In the genomic region with DNA sequence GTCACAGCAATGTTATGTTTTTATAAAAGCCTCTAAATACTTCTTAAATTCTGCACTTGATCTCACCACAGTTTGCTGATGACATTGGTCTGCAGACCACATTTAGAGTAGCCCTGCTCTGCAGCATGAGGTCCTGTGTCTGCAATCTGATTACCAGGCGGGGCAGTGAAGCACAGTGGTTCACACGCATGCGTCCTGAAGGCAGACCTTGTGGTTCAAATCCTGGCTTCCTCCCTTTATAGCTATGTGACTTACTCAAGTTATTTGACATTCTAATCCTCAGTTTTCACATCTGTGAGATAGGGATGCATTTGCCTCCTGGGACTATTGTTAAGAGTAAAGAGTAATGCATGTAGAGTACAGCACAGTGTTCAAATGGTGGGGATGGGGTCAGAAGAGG, we compare ENCODE assay signal across 29 cellular contexts.
"Had no signal": no experiment of that assay in that cellular context is flagged by ENCODE, and none has a peak within 500 bp of the region (broad histone marks: within the 10 kb centered on the region; RNA-seq: fewer than 3 reads in every experiment).

No MANE protein-coding gene starts in this region.

- H3K4me2 ChIP-seq: KMS-11 had no signal

- H3K36me3 ChIP-seq: Peyer's patch had no signal

- H3K27ac Mint-ChIP-seq: activated B cell treated with CpG ODN at 0.5 μM for 24 hours; activated CD8-positive, alpha-beta T cell treated with anti-CD3 and anti-CD28 coated beads for 36 hours; activated naive CD4-positive, alpha-beta T cell treated with anti-CD3 and anti-CD28 coated beads, Interleukin-2, amount 50 U/mL, for 24 hours; activated naive CD8-positive, alpha-beta T cell treated with anti-CD3 and anti-CD28 coated beads, Interleukin-2, amount 10 ng/mL, durations not matched to agents 7 days and 5 days; activated T-cell treated with anti-CD3 and anti-CD28 coated beads, Interleukin-2, amount 50 U/mL, for 72 hours; activated T-helper 17 cell treated with anti-CD3 and anti-CD28 coated beads, Interleukin-2, amount 50 U/mL, for 72 hours had no signal

- H3K27ac ChIP-seq: KMS-11, Peyer's patch, RWPE1, VCaP had no signal

- H3K27me3 ChIP-seq: Peyer's patch had no signal

- H3K9ac ChIP-seq: KMS-11 had no signal

- H3K9me3 Mint-ChIP-seq: activated B cell treated with CpG ODN at 0.5 μM for 24 hours; activated CD8-positive, alpha-beta T cell treated with anti-CD3 and anti-CD28 coated beads for 36 hours; activated naive CD4-positive, alpha-beta T cell treated with anti-CD3 and anti-CD28 coated beads, Interleukin-2, amount 50 U/mL, for 24 hours; activated naive CD8-positive, alpha-beta T cell treated with anti-CD3 and anti-CD28 coated beads, Interleukin-2, amount 10 ng/mL, durations not matched to agents 7 days and 5 days; activated T-cell treated with anti-CD3 and anti-CD28 coated beads, Interleukin-2, amount 50 U/mL, for 72 hours; activated T-helper 17 cell treated with anti-CD3 and anti-CD28 coated beads, Interleukin-2, amount 50 U/mL, for 72 hours had no signal

- H3K4me1 ChIP-seq: Peyer's patch had no signal

- H3K4me3 ChIP-seq: Peyer's patch had no signal

- H3K36me3 Mint-ChIP-seq: activated naive CD4-positive, alpha-beta T cell treated with anti-CD3 and anti-CD28 coated beads, Interleukin-2, amount 50 U/mL, for 24 hours; activated naive CD8-positive, alpha-beta T cell treated with anti-CD3 and anti-CD28 coated beads, Interleukin-2, amount 10 ng/mL, durations not matched to agents 7 days and 5 days had no signal

- H3K9me3 ChIP-seq: Peyer's patch had no signal

- DNase-seq: activated B cell treated with CpG ODN at 0.5 μM for 24 hours; activated CD4-positive, alpha-beta T cell treated with anti-CD3 and anti-CD28 coated beads for 4 hours; activated CD4-positive, CD25-positive, alpha-beta regulatory T cell treated with anti-CD3 and anti-CD28 coated beads, Interleukin-2, amount 50 U/mL, for 72 hours; activated CD8-positive, alpha-beta T cell treated with anti-CD3 and anti-CD28 coated beads for 36 hours; activated effector memory CD4-positive, alpha-beta T cell treated with anti-CD3 and anti-CD28 coated beads, Interleukin-2, amount 50 U/mL, for 16 hours; activated naive CD4-positive, alpha-beta T cell treated with Interleukin-2 at 50 U/mL for 16 hours; activated naive CD8-positive, alpha-beta T cell treated with anti-CD3 and anti-CD28 coated beads, Interleukin-2, amount 10 ng/mL, durations not matched to agents 7 days and 5 days; activated T-cell treated with anti-CD3 and anti-CD28 coated beads, Interleukin-2, amount 50 U/mL, for 1 hour; aorta; MM.1S; MV-4-11; NCI-H1092; NCI-H1436 treated with DMSO at 0.1 percent for 48 hours; NCI-H1694 treated with DMSO at 0.1 percent for 48 hours; NCI-H2029; NCI-H345; NCI-H524 treated with DMSO at 0.1 percent for 48 hours; Peyer's patch; SW 1271; T-helper 1 cell; T-helper 2 cell; T-helper 9 cell had no signal

- ATAC-seq: activated CD8-positive, alpha-beta T cell treated with anti-CD3 and anti-CD28 coated beads for 36 hours; Right ventricle myocardium inferior had no signal

- H3K27me3 Mint-ChIP-seq: activated B cell treated with CpG ODN at 0.5 μM for 24 hours; activated CD8-positive, alpha-beta T cell treated with anti-CD3 and anti-CD28 coated beads for 36 hours; activated naive CD8-positive, alpha-beta T cell treated with anti-CD3 and anti-CD28 coated beads, Interleukin-2, amount 10 ng/mL, durations not matched to agents 7 days and 5 days; activated T-helper 17 cell treated with anti-CD3 and anti-CD28 coated beads, Interleukin-2, amount 50 U/mL, for 72 hours had no signal

- H3K4me1 Mint-ChIP-seq: activated B cell treated with CpG ODN at 0.5 μM for 24 hours; activated naive CD4-positive, alpha-beta T cell treated with anti-CD3 and anti-CD28 coated beads, Interleukin-2, amount 50 U/mL, for 24 hours; activated naive CD8-positive, alpha-beta T cell treated with anti-CD3 and anti-CD28 coated beads, Interleukin-2, amount 10 ng/mL, durations not matched to agents 7 days and 5 days; activated T-helper 17 cell treated with anti-CD3 and anti-CD28 coated beads, Interleukin-2, amount 50 U/mL, for 72 hours had no signal

- H3K4me3 Mint-ChIP-seq: activated B cell treated with CpG ODN at 0.5 μM for 24 hours; activated CD8-positive, alpha-beta T cell treated with anti-CD3 and anti-CD28 coated beads for 36 hours; activated naive CD4-positive, alpha-beta T cell treated with anti-CD3 and anti-CD28 coated beads, Interleukin-2, amount 50 U/mL, for 24 hours; activated naive CD8-positive, alpha-beta T cell treated with anti-CD3 and anti-CD28 coated beads, Interleukin-2, amount 10 ng/mL, durations not matched to agents 7 days and 5 days; activated T-cell treated with anti-CD3 and anti-CD28 coated beads, Interleukin-2, amount 50 U/mL, for 72 hours; activated T-helper 17 cell treated with anti-CD3 and anti-CD28 coated beads, Interleukin-2, amount 50 U/mL, for 72 hours had no signal
